Comparison of ENCODE assay signal across 8 cellular contexts in genomic region chr12:6376079-6376941, GRCh38. TPM values are rescaled to one million over a fixed set of nuclear protein-coding genes. Genes with fewer than 3 reads are reported as not detected.
DNase-seq lines count a peak whose midpoint lies in the region; ATAC-seq, FAIRE-seq and TF ChIP-seq lines count a peak whose summit lies in the region.

No MANE protein-coding gene starts in this region.

- no TSS peak for BruUV-seq in GM12878 (replicated peaks; lab: Mats Ljungman, UMichigan)

- no peak for TF ChIP-seq RAD21 in GM12878 (IDR thresholded peaks at IDR 0.05; ENCODE audit: insufficient read depth, low read depth, low read length)

- no peaks in the 10 kb centered on the region for H3K36me3 ChIP-seq in CD8-positive, alpha-beta T cell (ENCODE audit: insufficient read depth, low read length)
- H3K36me3 ChIP-seq in GM12878 (ENCODE audit: control insufficient read depth in 2 of 2, insufficient read depth in 2 of 2, low read length in 1 of 2) = no peaks in the 10 kb centered on the region
- H3K36me3 ChIP-seq in keratinocyte (ENCODE audit: control insufficient read depth in 2 of 2, extremely low read depth in 1 of 2, insufficient read depth in 2 of 2, low read length in 2 of 2) = no peaks in the 10 kb centered on the region
- H3K36me3 ChIP-seq in subcutaneous abdominal adipose tissue (ENCODE audit: control insufficient read depth in 5 of 5, insufficient read depth in 5 of 5, low read length in 5 of 5) = no peaks in the 10 kb centered on the region

- RAD21 ChIA-PET in GM12878 (lab: Charles Lee; ENCODE audit: unreplicated experiment) = no interaction called here

- 29% methylated on average over 20 of the region's 20 CpGs for WGBS in GM12878 (ENCODE audit: insufficient coverage, insufficient replicate concordance, low lambda C conversion rate, missing lambda C conversion rate)

- peaks cover 33% of the 10 kb centered on the region for H3K4me1 Mint-ChIP-seq in CD8-positive, alpha-beta T cell (ENCODE audit: low read depth)

- dilution Hi-C loops in keratinocyte (cut with MboI; ENCODE audit: extremely low pct_ligation_motif_present, low sequenced_read_pairs) = no loop called here

- SMC1A ChIA-PET in GM12878 (lab: Charles Lee; ENCODE audit: uncharacterized antibody, unreplicated experiment) = no interaction called here

- no peak for DNase-seq in CD8-positive, alpha-beta T cell
- DNase-seq in HuH-7 (ENCODE audit: low spot score) (peak; percentile 88), GM12878 (ENCODE audit: low read depth, low spot score) (no peak), keratinocyte (ENCODE audit: low read depth, low spot score) (peak; percentile 67), NCI-H446 treated with DMSO at 0.1 percent for 48 hours (lab: John Stamatoyannopoulos, UW) (no peak), germinal center (ENCODE audit: low spot score) (no peak)

- intact Hi-C loops in CD8-positive, alpha-beta T cell (cut with DNase I, micrococcal nuclease) = no loop called here
- intact Hi-C loops in GM12878 (cut with micrococcal nuclease; ENCODE audit: unreplicated experiment) = no loop called here

- TF ChIP-seq CTCF in CD8-positive, alpha-beta T cell (IDR thresholded peaks at IDR 0.05) = no peak
- TF ChIP-seq CTCF in GM12878 (IDR thresholded peaks at IDR 0.05 in 2 of 3, conservative IDR thresholded peaks at IDR 0.05 in 1 of 3; ENCODE audit: control insufficient read depth in 2 of 3, extremely low read depth in 1 of 3, insufficient read depth in 1 of 3, low read depth in 3 of 3, low read length in 3 of 3) = no peak
- TF ChIP-seq CTCF in keratinocyte (optimal IDR thresholded peaks at IDR 0.05 in 1 of 3, IDR thresholded peaks at IDR 0.05 in 1 of 3, conservative IDR thresholded peaks at IDR 0.05 in 1 of 3; ENCODE audit: extremely low read depth in 1 of 3, insufficient read depth in 2 of 3, low read length in 3 of 3) = peak in 2 of 3 experiments; percentile 54 to 62

- in situ Hi-C loops in GM12878 (cut with MboI) = no loop called here

- H3K27me3 Mint-ChIP-seq in CD8-positive, alpha-beta T cell (ENCODE audit: low read depth) = peaks cover 5% of the 10 kb centered on the region

- H3K36me3 Mint-ChIP-seq in CD8-positive, alpha-beta T cell = no peaks in the 10 kb centered on the region

- CTCF ChIA-PET in CD8-positive, alpha-beta T cell (lab: Charles Lee) = interaction anchor here (0.7 to 1.6 kb wide), 3 partner anchors 41 to 157 kb away, joined by 3 to 5 read pairs (median 5); no protein-coding TSS in a partner anchor
- CTCF ChIA-PET in GM12878 (lab: Yijun Ruan, JAX) = no interaction called here

- peak overlapping the region; percentile 76 for H3K27ac Mint-ChIP-seq in CD8-positive, alpha-beta T cell

- no peaks in the 10 kb centered on the region for H3K79me2 ChIP-seq in GM12878 (ENCODE audit: control insufficient read depth, insufficient read depth, low read length)
- peaks cover 10% of the 10 kb centered on the region for H3K79me2 ChIP-seq in keratinocyte (ENCODE audit: control insufficient read depth, insufficient read depth, low read length)

- H3K9me3 Mint-ChIP-seq in CD8-positive, alpha-beta T cell = no peaks in the 10 kb centered on the region

- POLR2A ChIA-PET in CD8-positive, alpha-beta T cell (lab: Charles Lee) = interaction anchor here (1.0 to 1.1 kb wide), 2 partner anchors 34 to 50 kb away, joined by 3 to 4 read pairs; partner anchors contain the start of gene TNFRSF1A
- POLR2A ChIA-PET in GM12878 (lab: Charles Lee) = no interaction called here

- H3K27ac ChIP-seq in CD8-positive, alpha-beta T cell (ENCODE audit: low read depth, low read length) = no peak overlapping the region
- no peak overlapping the region for H3K27ac ChIP-seq in GM12878 (ENCODE audit: control insufficient read depth, insufficient read depth)
- H3K27ac ChIP-seq in keratinocyte (ENCODE audit: control insufficient read depth, insufficient read depth, low read length) = peak overlapping the region; percentile 89
- peak overlapping the region; percentile 30 for H3K27ac ChIP-seq in subcutaneous abdominal adipose tissue (ENCODE audit: low read depth, low read length)

- H3K4me1 ChIP-seq in CD8-positive, alpha-beta T cell (ENCODE audit: insufficient read depth, low read length) = peaks cover 21% of the 10 kb centered on the region
- no peaks in the 10 kb centered on the region for H3K4me1 ChIP-seq in GM12878 (ENCODE audit: control insufficient read depth, insufficient read depth, low read length)
- peaks cover 76% of the 10 kb centered on the region for H3K4me1 ChIP-seq in keratinocyte (ENCODE audit: control insufficient read depth, extremely low read depth, insufficient read depth, low read length)
- peaks cover 7 to 48% (median 35%) of the 10 kb centered on the region in 5 donors for H3K4me1 ChIP-seq in subcutaneous abdominal adipose tissue (ENCODE audit: control insufficient read depth in 5 of 5, insufficient read depth in 5 of 5, low read length in 5 of 5)

- no peaks in the 10 kb centered on the region for H3K9me1 ChIP-seq in keratinocyte (ENCODE audit: control insufficient read depth, extremely low read depth, insufficient read depth, low read length)

- H2AFZ ChIP-seq in GM12878 (ENCODE audit: control insufficient read depth, low read depth, low read length) = no peak overlapping the region
- peak overlapping the region; percentile 42 for H2AFZ ChIP-seq in keratinocyte (ENCODE audit: control insufficient read depth, low read length)

- peak overlapping the region; percentile 14 for H3K4me3 ChIP-seq in CD8-positive, alpha-beta T cell (ENCODE audit: low read depth, low read length)
- no peak overlapping the region for H3K4me3 ChIP-seq in GM12878
- peak overlapping the region; percentile 7 to 57 (median 35) for H3K4me3 ChIP-seq in keratinocyte (ENCODE audit: control insufficient read depth in 2 of 3, extremely low read depth in 1 of 3, insufficient read depth in 2 of 3, low read depth in 1 of 3, low read length in 3 of 3)
- H3K4me3 ChIP-seq in subcutaneous abdominal adipose tissue (ENCODE audit: low read depth in 1 of 5, low read length in 5 of 5) = peak overlapping the region in 1 of 5 donors; percentile 20

- H3K9ac ChIP-seq in GM12878 (ENCODE audit: control insufficient read depth, insufficient read depth, low read length) (no peak overlapping the region), keratinocyte (ENCODE audit: control insufficient read depth, extremely low read depth, insufficient read depth, low read length) (peak overlapping the region; percentile 70), subcutaneous abdominal adipose tissue (ENCODE audit: low read length in 5 of 5) (peak overlapping the region in 4 of 5 donors; percentile 44 to 59 (median 50))

- no peak for FAIRE-seq in GM12878 (lab: Jason Lieb, UNC)
- peak; percentile 75 for FAIRE-seq in keratinocyte (lab: Jason Lieb, UNC)

- no peaks in the 10 kb centered on the region for H3K27me3 ChIP-seq in CD8-positive, alpha-beta T cell (ENCODE audit: insufficient read depth, low read length)
- H3K27me3 ChIP-seq in GM12878 (replicated peaks in 1 of 2; ENCODE audit: control insufficient read depth in 2 of 2, insufficient read depth in 2 of 2, low read length in 1 of 2) = peaks cover 0 to 2% of the 10 kb centered on the region in 2 experiments; a peak in 2 of 4 replicates
- no peaks in the 10 kb centered on the region for H3K27me3 ChIP-seq in keratinocyte (ENCODE audit: control insufficient read depth, extremely low read depth, insufficient read depth, low read length)
- H3K27me3 ChIP-seq in subcutaneous abdominal adipose tissue (ENCODE audit: control insufficient read depth in 5 of 5, insufficient read depth in 4 of 5, low read length in 5 of 5) = no peaks in the 10 kb centered on the region

- TF ChIP-seq POLR2A in GM12878 (IDR thresholded peaks at IDR 0.05; ENCODE audit: low read depth, low read length) = no peak

- ATAC-seq in CD8-positive, alpha-beta T cell = peak; percentile 59
- ATAC-seq in GM12878 (peak; percentile 39), HG02981 (IDR thresholded peaks at IDR 0.05; ENCODE audit: unreplicated experiment) (no peak)

- no peak overlapping the region for H3K4me2 ChIP-seq in GM12878 (ENCODE audit: control insufficient read depth, insufficient read depth)
- peak overlapping the region; percentile 86 for H3K4me2 ChIP-seq in keratinocyte (ENCODE audit: control insufficient read depth, extremely low read depth, insufficient read depth, low read depth, low read length)

- no peaks in the 10 kb centered on the region for H4K20me1 ChIP-seq in GM12878 (ENCODE audit: control insufficient read depth, insufficient read depth)
- no peaks in the 10 kb centered on the region for H4K20me1 ChIP-seq in keratinocyte (ENCODE audit: control insufficient read depth, extremely low read depth, insufficient read depth, low read length)

- TF ChIP-seq EP300 in GM12878 (IDR thresholded peaks at IDR 0.05; ENCODE audit: borderline replicate concordance in 1 of 2, control insufficient read depth in 1 of 2, low read depth in 2 of 2, low read length in 2 of 2) = no peak

- no peaks in the 10 kb centered on the region for H3K9me3 ChIP-seq in CD8-positive, alpha-beta T cell (ENCODE audit: low read length)
- no peaks in the 10 kb centered on the region for H3K9me3 ChIP-seq in GM12878 (replicated peaks; ENCODE audit: control insufficient read depth, insufficient read depth, low read length)
- no peaks in the 10 kb centered on the region for H3K9me3 ChIP-seq in keratinocyte (ENCODE audit: control insufficient read depth, low read depth, low read length)
- no peaks in the 10 kb centered on the region for H3K9me3 ChIP-seq in subcutaneous abdominal adipose tissue (ENCODE audit: control insufficient read depth in 5 of 5, low read length in 5 of 5)

- peak overlapping the region; percentile 71 for H3K4me3 Mint-ChIP-seq in CD8-positive, alpha-beta T cell

RNA-seq across cellular contexts. Expression of gene SCNN1A, which starts 0.9 kb away (rescaled TPM):
- total RNA-seq in CD8-positive, alpha-beta T cell = 1 to 10 TPM in 1 of 2 experiments, under 1 TPM in 1; 0.50 to 1.1 TPM
- total RNA-seq in GM12878 (2013; cell fraction: nucleolus; rRNA removed) = not detected in 2 replicates
- total RNA-seq in GM12878 (2014; rRNA removed) (not detected in 2 replicates), GM12878 (2014; rRNA removed; fragmentation: Illumina TruSeq; extraction: Trizol) (not detected in 2 replicates), GM12878 (2021) (0.56 and 0.69 TPM in 2 replicates)
- not detected for polyA plus RNA-seq in GM12878 (2011; ENCODE audit: low read depth)
- polyA plus RNA-seq in GM12878 (2011; rRNA removed) (not detected in 2 replicates), GM12878 (2014; fragmentation: Illumina TruSeq; extraction: Trizol) (not detected in 2 replicates), GM12878 (2014; fragmentation: Nextera tagmentation; extraction: Ambion mirVana) (not detected), GM12878 (2014; rRNA removed) (0.03 TPM in 1 of 2 replicates, not detected in the other), GM12878 (2016; fragmentation: Nextera tagmentation; extraction: Ambion mirVana) (under 1 TPM in 1 of 2 experiments, not detected in 1; 0.14 TPM), keratinocyte (3.8 to 13.2 TPM (median 11.1 TPM) in 3 replicates)
- polyA plus RNA-seq in GM12878 (2011; cell fraction: cytosol; rRNA removed) = not detected in 2 replicates
- not detected in 2 replicates for polyA plus RNA-seq in GM12878 (2011; cell fraction: nucleus; rRNA removed)
- not detected in 2 replicates for polyA plus RNA-seq in GM12878 (2012)
- polyA minus RNA-seq in GM12878 (2011; rRNA and poly(A)+ RNA removed) = not detected in 2 replicates
- polyA minus RNA-seq in GM12878 (2011; cell fraction: cytosol; rRNA and poly(A)+ RNA removed) = not detected in 2 replicates
- polyA minus RNA-seq in GM12878 (2011; cell fraction: nucleus; rRNA and poly(A)+ RNA removed) = not detected in 2 replicates
- polyA plus RNA-seq in keratinocyte (2011; ENCODE audit: low read depth) = 21.9 TPM
- polyA plus RNA-seq in keratinocyte (2011; cell fraction: cytosol; rRNA removed) = 4.1 and 4.5 TPM in 2 replicates
- polyA plus RNA-seq in keratinocyte (2011; cell fraction: nucleus; rRNA removed) = 20.5 and 22.3 TPM in 2 replicates
- polyA plus RNA-seq in keratinocyte (2012; ENCODE audit: low replicate concordance) = 12.9 and 30.9 TPM in 2 replicates
- polyA minus RNA-seq in keratinocyte = 9.3 to 37.2 TPM (median 15.6 TPM) in 3 replicates
- polyA minus RNA-seq in keratinocyte (2011; cell fraction: cytosol; rRNA and poly(A)+ RNA removed) = 5.0 TPM
- 7.4 and 9.9 TPM in 2 replicates for polyA minus RNA-seq in keratinocyte (2011; cell fraction: nucleus; rRNA and poly(A)+ RNA removed)

RNA-seq across cellular contexts. Expression of gene LTBR, which starts 7.7 kb away (rescaled TPM):
- under 1 TPM in 1 of 2 experiments, not detected in 1; 0.44 TPM for total RNA-seq in CD8-positive, alpha-beta T cell
- not detected in 2 replicates for total RNA-seq in GM12878 (2013; cell fraction: nucleolus; rRNA removed)
- not detected in 2 replicates for total RNA-seq in GM12878 (2014; rRNA removed)
- not detected in 2 replicates for total RNA-seq in GM12878 (2014; rRNA removed; fragmentation: Illumina TruSeq; extraction: Trizol)
- total RNA-seq in GM12878 (2021) = 0.44 and 0.45 TPM in 2 replicates
- polyA plus RNA-seq in GM12878 (2011; ENCODE audit: low read depth) = not detected
- not detected in 2 replicates for polyA plus RNA-seq in GM12878 (2011; rRNA removed)
- polyA plus RNA-seq in GM12878 (2011; cell fraction: cytosol; rRNA removed) = not detected in 2 replicates
- polyA plus RNA-seq in GM12878 (2011; cell fraction: nucleus; rRNA removed) = 0.07 TPM in 1 of 2 replicates, not detected in the other
- 0.23 and 0.31 TPM in 2 replicates for polyA plus RNA-seq in GM12878 (2012)
- not detected in 2 replicates for polyA plus RNA-seq in GM12878 (2014; fragmentation: Illumina TruSeq; extraction: Trizol)
- not detected for polyA plus RNA-seq in GM12878 (2014; fragmentation: Nextera tagmentation; extraction: Ambion mirVana)
- polyA plus RNA-seq in GM12878 (2014; rRNA removed) = not detected in 2 replicates
- polyA plus RNA-seq in GM12878 (2016; fragmentation: Nextera tagmentation; extraction: Ambion mirVana) = under 1 TPM in 1 of 2 experiments, not detected in 1; 0.24 TPM
- polyA minus RNA-seq in GM12878 (2011; rRNA and poly(A)+ RNA removed) = not detected in 2 replicates
- 0.94 and 4.8 TPM in 2 replicates for polyA minus RNA-seq in GM12878 (2011; cell fraction: cytosol; rRNA and poly(A)+ RNA removed)
- 0.48 and 2.2 TPM in 2 replicates for polyA minus RNA-seq in GM12878 (2011; cell fraction: nucleus; rRNA and poly(A)+ RNA removed)
- polyA plus RNA-seq in keratinocyte = 39.5 to 101 TPM (median 42.7 TPM) in 3 replicates
- 71.5 TPM for polyA plus RNA-seq in keratinocyte (2011; ENCODE audit: low read depth)
- 39.8 and 91.6 TPM in 2 replicates for polyA plus RNA-seq in keratinocyte (2011; cell fraction: cytosol; rRNA removed)
- polyA plus RNA-seq in keratinocyte (2011; cell fraction: nucleus; rRNA removed) = 116 and 157 TPM in 2 replicates
- 81.1 and 123 TPM in 2 replicates for polyA plus RNA-seq in keratinocyte (2012; ENCODE audit: low replicate concordance)
- polyA minus RNA-seq in keratinocyte = 25.5 to 123 TPM (median 30.4 TPM) in 3 replicates
- 90.2 TPM for polyA minus RNA-seq in keratinocyte (2011; cell fraction: cytosol; rRNA and poly(A)+ RNA removed)
- 52.7 and 58.7 TPM in 2 replicates for polyA minus RNA-seq in keratinocyte (2011; cell fraction: nucleus; rRNA and poly(A)+ RNA removed)

RNA-seq across cellular contexts. Expression of gene TNFRSF1A, which starts 34.4 kb away (rescaled TPM):
- total RNA-seq in CD8-positive, alpha-beta T cell = 10 to 100 TPM; 16.7 to 18.8 TPM
- total RNA-seq in GM12878 (2013; cell fraction: nucleolus; rRNA removed) = 25.3 and 26.1 TPM in 2 replicates
- total RNA-seq in GM12878 (2014; rRNA removed) = 11.7 and 14.1 TPM in 2 replicates
- 7.3 and 9.8 TPM in 2 replicates for total RNA-seq in GM12878 (2014; rRNA removed; fragmentation: Illumina TruSeq; extraction: Trizol)
- 16.2 and 16.5 TPM in 2 replicates for total RNA-seq in GM12878 (2021)
- polyA plus RNA-seq in GM12878 (2011; ENCODE audit: low read depth) = 4.1 TPM
- polyA plus RNA-seq in GM12878 (2011; rRNA removed) = 16.5 and 18.9 TPM in 2 replicates
- polyA plus RNA-seq in GM12878 (2011; cell fraction: cytosol; rRNA removed) = 16.0 and 25.6 TPM in 2 replicates
- polyA plus RNA-seq in GM12878 (2011; cell fraction: nucleus; rRNA removed) = 30.0 and 37.3 TPM in 2 replicates
- polyA plus RNA-seq in GM12878 (2012) = 7.0 and 13.2 TPM in 2 replicates
- 6.4 and 14.8 TPM in 2 replicates for polyA plus RNA-seq in GM12878 (2014; fragmentation: Illumina TruSeq; extraction: Trizol)
- under 1 TPM; 0.24 to 0.77 TPM for polyA plus RNA-seq in GM12878 (2014; fragmentation: Nextera tagmentation; extraction: Ambion mirVana)
- polyA plus RNA-seq in GM12878 (2014; rRNA removed) = 12.7 and 13.1 TPM in 2 replicates
- 10 to 100 TPM; 10.6 to 13.0 TPM for polyA plus RNA-seq in GM12878 (2016; fragmentation: Nextera tagmentation; extraction: Ambion mirVana)
- polyA minus RNA-seq in GM12878 (2011; rRNA and poly(A)+ RNA removed) = 22.5 and 36.4 TPM in 2 replicates
- polyA minus RNA-seq in GM12878 (2011; cell fraction: cytosol; rRNA and poly(A)+ RNA removed) = 13.6 and 15.8 TPM in 2 replicates
- 24.8 and 42.8 TPM in 2 replicates for polyA minus RNA-seq in GM12878 (2011; cell fraction: nucleus; rRNA and poly(A)+ RNA removed)
- polyA plus RNA-seq in keratinocyte = 54.0 to 157 TPM (median 101 TPM) in 3 replicates
- 24.9 TPM for polyA plus RNA-seq in keratinocyte (2011; ENCODE audit: low read depth)
- 87.5 and 120 TPM in 2 replicates for polyA plus RNA-seq in keratinocyte (2011; cell fraction: cytosol; rRNA removed)
- polyA plus RNA-seq in keratinocyte (2011; cell fraction: nucleus; rRNA removed) = 212 and 216 TPM in 2 replicates
- polyA plus RNA-seq in keratinocyte (2012; ENCODE audit: low replicate concordance) = 88.6 and 105 TPM in 2 replicates
- 62.7 to 254 TPM (median 79.8 TPM) in 3 replicates for polyA minus RNA-seq in keratinocyte
- 106 TPM for polyA minus RNA-seq in keratinocyte (2011; cell fraction: cytosol; rRNA and poly(A)+ RNA removed)
- 109 and 203 TPM in 2 replicates for polyA minus RNA-seq in keratinocyte (2011; cell fraction: nucleus; rRNA and poly(A)+ RNA removed)

Comparison
In these comparisons a context has a peak if more than half of its experiments do, and no peak if none do; other contexts are left out.
1. DNase-seq: peak in HuH-7 (single experiment) and keratinocyte (single experiment); none in CD8-positive, alpha-beta T cell (0 of 7), GM12878 (single experiment), NCI-H446 treated with DMSO at 0.1 percent for 48 hours (single experiment) and germinal center (single experiment).
2. H3K27ac ChIP-seq: peak in keratinocyte (single experiment) and subcutaneous abdominal adipose tissue (single experiment); none in CD8-positive, alpha-beta T cell (single experiment) and GM12878 (single experiment).
3. CTCF ChIP-seq: peak in keratinocyte (2 of 3); none in CD8-positive, alpha-beta T cell (single experiment) and GM12878 (0 of 3).